Comparison of ENCODE assay signal across 20 cellular contexts in genomic region chr3:107117156-107117555, GRCh38.
DNase-seq lines count a peak whose midpoint lies in the region; ATAC-seq, FAIRE-seq and TF ChIP-seq lines count a peak whose summit lies in the region.
"Had no signal": no experiment of that assay in that cellular context is flagged by ENCODE, and none has a peak within 500 bp of the region (broad histone marks: within the 10 kb centered on the region; RNA-seq: fewer than 3 reads in every experiment).

No MANE protein-coding gene starts in this region.

- H3K9ac ChIP-seq in adipocyte (ENCODE audit: low read length): peak overlapping the region; percentile 82
- H3K9ac ChIP-seq: KMS-11 had no signal

- peak; percentile 20 for FAIRE-seq in GM12891 (lab: Jason Lieb, UNC)
- FAIRE-seq: A204.1 had no signal

- no peak overlapping the region for H3K4me2 ChIP-seq in osteoblast (ENCODE audit: insufficient read depth, low read length)
- H3K4me2 ChIP-seq: KMS-11 had no signal

- H3K4me3 Mint-ChIP-seq in type B pancreatic cell: no peak overlapping the region
- H3K4me3 Mint-ChIP-seq: CD4-positive, CD25-positive, alpha-beta regulatory T cell had no signal

- 93% methylated on average over 4 of the region's 4 CpGs for WGBS in prostate gland

- peaks cover 3% of the 10 kb centered on the region for H3K27me3 Mint-ChIP-seq in type B pancreatic cell
- H3K27me3 Mint-ChIP-seq: CD4-positive, CD25-positive, alpha-beta regulatory T cell had no signal

- DNase-seq in GM12891 (ENCODE audit: insufficient read length, low spot score) (no peak), adipocyte (ENCODE audit: low read depth) (no peak), medulla oblongata (ENCODE audit: extremely low spot score) (peak; percentile 17), osteoblast (ENCODE audit: insufficient read length, low spot score, missing footprints) (no peak), NCI-H748 treated with DMSO at 0.1 percent for 48 hours (lab: John Stamatoyannopoulos, UW) (no peak), prostate gland (ENCODE audit: low spot score) (no peak), type B pancreatic cell (ENCODE audit: extremely low spot score, unreplicated experiment) (no peak)
- DNase-seq: CD4-positive, CD25-positive, alpha-beta regulatory T cell; EL; NCI-H1105; NCI-H2081; NCI-H2171; NCI-H345; NCI-H524 treated with DMSO at 0.1 percent for 48 hours had no signal

- no peak for ATAC-seq in HG03521 (IDR thresholded peaks at IDR 0.05; ENCODE audit: unreplicated experiment)
- ATAC-seq: Right ventricle myocardium inferior had no signal

- intact Hi-C loops in prostate gland (cut with DNase I): no loop called here

- H2AFZ ChIP-seq in osteoblast (ENCODE audit: low read length): peak overlapping the region; percentile 91

- H4K20me1 ChIP-seq in osteoblast (ENCODE audit: insufficient read depth, low read length): no peaks in the 10 kb centered on the region

- no peak for TF ChIP-seq POLR2A in GM12891 (IDR thresholded peaks at IDR 0.05; ENCODE audit: low read depth, low read length)
- TF ChIP-seq POLR2A in prostate gland (IDR thresholded peaks at IDR 0.05): no peak

- no peaks in the 10 kb centered on the region for H3K9me3 Mint-ChIP-seq in type B pancreatic cell
- H3K9me3 Mint-ChIP-seq: CD4-positive, CD25-positive, alpha-beta regulatory T cell had no signal

- no peak overlapping the region for H3K27ac Mint-ChIP-seq in type B pancreatic cell
- H3K27ac Mint-ChIP-seq: CD4-positive, CD25-positive, alpha-beta regulatory T cell had no signal

- no peaks in the 10 kb centered on the region for H3K79me2 ChIP-seq in osteoblast (ENCODE audit: insufficient read depth, low read length)

- H3K36me3 ChIP-seq in adipocyte (ENCODE audit: control insufficient read depth, insufficient read depth, low read length, severe bottlenecking) (no peaks in the 10 kb centered on the region), osteoblast (ENCODE audit: insufficient read depth, low read length) (no peaks in the 10 kb centered on the region), prostate gland (no peaks in the 10 kb centered on the region)
- H3K36me3 ChIP-seq: HAP-1, SJSA1 had no signal

- no peaks in the 10 kb centered on the region for H3K27me3 ChIP-seq in adipocyte (replicated peaks; ENCODE audit: control insufficient read depth, insufficient read depth, low read length)
- H3K27me3 ChIP-seq in osteoblast (ENCODE audit: insufficient read depth, low read length): no peaks in the 10 kb centered on the region
- no peaks in the 10 kb centered on the region for H3K27me3 ChIP-seq in prostate gland (replicated peaks; ENCODE audit: insufficient read depth)
- H3K27me3 ChIP-seq: SJSA1 had no signal

- no peaks in the 10 kb centered on the region for H3K36me3 Mint-ChIP-seq in type B pancreatic cell
- H3K36me3 Mint-ChIP-seq: CD4-positive, CD25-positive, alpha-beta regulatory T cell had no signal

- H3K27ac ChIP-seq in osteoblast (ENCODE audit: low read depth, low read length): peak overlapping the region; percentile 75
- H3K27ac ChIP-seq in prostate gland: no peak overlapping the region
- H3K27ac ChIP-seq: KMS-11, SJSA1 had no signal

- TF ChIP-seq CTCF in osteoblast (IDR thresholded peaks at IDR 0.05; ENCODE audit: extremely low read depth, low read depth, low read length) (no peak), prostate gland (IDR thresholded peaks at IDR 0.05) (no peak), type B pancreatic cell (conservative IDR thresholded peaks at IDR 0.05) (no peak)

- no peaks in the 10 kb centered on the region for H3K9me3 ChIP-seq in adipocyte (ENCODE audit: control insufficient read depth, low read length)
- H3K9me3 ChIP-seq in osteoblast (ENCODE audit: low read depth, low read length): no peaks in the 10 kb centered on the region
- H3K9me3 ChIP-seq in prostate gland: no peaks in the 10 kb centered on the region
- H3K9me3 ChIP-seq: HAP-1, SJSA1 had no signal

- H3K4me3 ChIP-seq in adipocyte (ENCODE audit: low read length) (no peak overlapping the region), osteoblast (ENCODE audit: insufficient read depth, low read length) (no peak overlapping the region), prostate gland (no peak overlapping the region)
- H3K4me3 ChIP-seq: HAP-1, SJSA1 had no signal

- H3K4me1 Mint-ChIP-seq in type B pancreatic cell (ENCODE audit: unreplicated experiment): peaks cover 16% of the 10 kb centered on the region
- H3K4me1 Mint-ChIP-seq: CD4-positive, CD25-positive, alpha-beta regulatory T cell had no signal

- H3K4me1 ChIP-seq in adipocyte (ENCODE audit: control insufficient read depth, insufficient read depth, low read length) (peaks cover 14% of the 10 kb centered on the region), osteoblast (ENCODE audit: insufficient read depth, low read length) (peaks cover 13% of the 10 kb centered on the region), prostate gland (replicated peaks) (no peaks in the 10 kb centered on the region)
- H3K4me1 ChIP-seq: HAP-1, SJSA1 had no signal

TF ChIP-seq in GM12891, 5 proteins besides CTCF, POLR2A, EP300 and RAD21:
- TF ChIP-seq POU2F2 (IDR thresholded peaks at IDR 0.05; ENCODE audit: low read depth, low read length) (no peak), TAF1 (IDR thresholded peaks at IDR 0.05; ENCODE audit: low read depth, low read length) (no peak), POLR2AphosphoS5 (IDR thresholded peaks at IDR 0.05; ENCODE audit: low read depth, low read length) (no peak), PAX5 (IDR thresholded peaks at IDR 0.05; ENCODE audit: insufficient read depth, low read length, severe bottlenecking) (no peak), SPI1 (IDR thresholded peaks at IDR 0.05; ENCODE audit: low read depth, low read length) (no peak)
